In genomic region chr11:134412508-134413333, GRCh38 we compare ENCODE assay signal across 11 cellular contexts. TPM values are rescaled to one million over a fixed set of nuclear protein-coding genes. Genes with fewer than 3 reads are reported as not detected.
DNase-seq lines count a peak whose midpoint lies in the region; ATAC-seq and TF ChIP-seq lines count a peak whose summit lies in the region.
"Had no signal": no experiment of that assay in that cellular context is flagged by ENCODE, and none has a peak within 500 bp of the region (broad histone marks: within the 10 kb centered on the region; RNA-seq: fewer than 3 reads in every experiment).

No MANE protein-coding gene starts in this region.

- 2% methylated on average over 27 of the region's 64 CpGs for WGBS in hepatocyte (ENCODE audit: low lambda C conversion rate, missing lambda C conversion rate)
- 2% methylated on average over 64 of the region's 64 CpGs for WGBS in sigmoid colon, 2 donors

- peak overlapping the region; percentile 92 for H3K4me2 ChIP-seq in hepatocyte

- ATAC-seq in HG02642 (IDR thresholded peaks at IDR 0.05; ENCODE audit: poor library complexity, unreplicated experiment) (no peak), GM21619 (IDR thresholded peaks at IDR 0.05; ENCODE audit: unreplicated experiment) (no peak)

- H3K27ac ChIP-seq in hepatocyte: no peak overlapping the region
- H3K27ac ChIP-seq in sigmoid colon: no peak overlapping the region

- no peak for TF ChIP-seq POLR2A in sigmoid colon (IDR thresholded peaks at IDR 0.05)

- no peak overlapping the region for H3K4me3 ChIP-seq in hepatocyte
- H3K4me3 ChIP-seq in sigmoid colon: peak overlapping the region; percentile 26 to 48 (median 41)

- no peaks in the 10 kb centered on the region for H3K4me1 ChIP-seq in hepatocyte (ENCODE audit: insufficient read depth)
- peaks cover 0 to 19% (median 17%) of the 10 kb centered on the region in 4 donors for H3K4me1 ChIP-seq in sigmoid colon

- H2AFZ ChIP-seq in hepatocyte: no peak overlapping the region

- H3K79me2 ChIP-seq in hepatocyte: no peaks in the 10 kb centered on the region

- no peak for TF ChIP-seq EP300 in sigmoid colon (IDR thresholded peaks at IDR 0.05)

- H3K9me3 ChIP-seq in hepatocyte (ENCODE audit: low read depth) (no peaks in the 10 kb centered on the region), sigmoid colon (no peaks in the 10 kb centered on the region)

- no peaks in the 10 kb centered on the region for H3K9me2 ChIP-seq in hepatocyte (replicated peaks; ENCODE audit: insufficient read depth)

- no peaks in the 10 kb centered on the region for H4K20me1 ChIP-seq in hepatocyte (ENCODE audit: insufficient read depth, poor library complexity, severe bottlenecking)

- intact Hi-C loops in sigmoid colon (cut with DNase I): no loop called here

- no peaks in the 10 kb centered on the region for H3K36me3 ChIP-seq in hepatocyte (replicated peaks; ENCODE audit: insufficient read depth, low read depth)
- no peaks in the 10 kb centered on the region for H3K36me3 ChIP-seq in sigmoid colon

- H3K27me3 ChIP-seq in hepatocyte: peaks cover 76% of the 10 kb centered on the region
- peaks cover 18 to 90% (median 49%) of the 10 kb centered on the region in 3 donors for H3K27me3 ChIP-seq in sigmoid colon

- peak; percentile 15 for DNase-seq in NCI-H2107 (lab: John Stamatoyannopoulos, UW)
- DNase-seq in NCI-H2107 treated with DMSO at 0.1 percent for 48 hours (lab: John Stamatoyannopoulos, UW; ENCODE audit: unreplicated experiment): no peak
- DNase-seq in activated CD8-positive, alpha-beta memory T cell treated with anti-CD3 and anti-CD28 coated beads, Interleukin-2, amount 50 U/mL, for 48 hours: peak; percentile 59
- peak; percentile 45 for DNase-seq in hepatocyte (ENCODE audit: low spot score)
- no peak for DNase-seq in sigmoid colon
- no peak for DNase-seq in HUDEP-2 (lab: John Stamatoyannopoulos, UW; ENCODE audit: unreplicated experiment in 76 of 76)

- no peak for TF ChIP-seq CTCF in hepatocyte (IDR thresholded peaks at IDR 0.05; ENCODE audit: poor library complexity)
- no peak for TF ChIP-seq CTCF in sigmoid colon (IDR thresholded peaks at IDR 0.05)

RNA-seq across cellular contexts. Expression of gene B3GAT1, which starts 0.7 kb away (rescaled TPM):
- total RNA-seq in hepatocyte (0.17 and 0.20 TPM in 2 replicates), sigmoid colon (under 1 TPM in 3 of 4 donors, not detected in 1; 0.16 to 0.28 (median 0.27) TPM)
- polyA plus RNA-seq in hepatocyte (0.40 TPM in 1 of 2 replicates, not detected in the other), sigmoid colon (under 1 TPM in 1 of 3 donors, not detected in 2; 0.63 TPM)
- total RNA-seq: fibroblast of villous mesenchyme, M059J had no signal
- polyA plus RNA-seq: AG04450 had no signal

Comparison
In these comparisons a context has a peak if more than half of its experiments do, and no peak if none do; other contexts are left out.
1. DNase-seq: peak in NCI-H2107 (single experiment), activated CD8-positive, alpha-beta memory T cell treated with anti-CD3 and anti-CD28 coated beads, Interleukin-2, amount 50 U/mL, for 48 hours (single experiment) and hepatocyte (single experiment); none in NCI-H2107 treated with DMSO at 0.1 percent for 48 hours (single experiment), sigmoid colon (single experiment) and HUDEP-2 (0 of 76).